Comparison of ENCODE assay signal across 18 cellular contexts in the genomic region with DNA sequence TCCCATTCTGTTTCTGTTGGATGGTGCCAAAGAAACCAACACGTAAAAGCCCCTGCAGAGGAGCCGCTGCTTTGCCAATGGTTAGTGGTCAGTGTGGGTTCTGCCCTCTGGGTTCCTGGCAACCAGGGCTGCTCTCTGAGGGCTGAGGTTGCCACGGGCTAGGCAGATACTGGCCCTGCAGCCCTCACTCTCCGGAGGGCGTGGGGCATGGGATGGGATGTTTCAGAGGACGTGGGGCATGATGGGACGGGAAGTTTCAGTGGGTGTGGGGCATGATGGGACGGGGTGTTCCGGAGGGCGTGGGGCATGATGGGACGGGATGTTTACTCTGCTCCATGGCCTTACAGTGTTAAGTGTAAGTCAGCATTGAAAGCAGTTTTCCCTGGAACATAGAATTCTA. TPM values are rescaled to one million over a fixed set of nuclear protein-coding genes. Genes with fewer than 3 reads are reported as not detected.
A peak's percentile ranks its signal among the peaks of the same experiment; 100 is the strongest.
DNase-seq lines count a peak whose midpoint lies in the region; ATAC-seq, FAIRE-seq and TF ChIP-seq lines count a peak whose summit lies in the region.
"Had no signal": no experiment of that assay in that cellular context is flagged by ENCODE, and none has a peak within 500 bp of the region (broad histone marks: within the 10 kb centered on the region; RNA-seq: fewer than 3 reads in every experiment).

No MANE protein-coding gene starts in this region.

- intact Hi-C loops in cardiac septum (cut with DNase I) = no loop called here
- intact Hi-C loops in heart right ventricle (cut with DNase I) = no loop called here

- no peak overlapping the region for H2BK5ac ChIP-seq in neuronal stem cell (ENCODE audit: low read length)

- no peak overlapping the region for H4K91ac ChIP-seq in neuronal stem cell (ENCODE audit: low read depth, low read length, poor library complexity)

- no peak overlapping the region for H2BK15ac ChIP-seq in neuronal stem cell (ENCODE audit: low read length)

- no peak overlapping the region for H3K23ac ChIP-seq in neuronal stem cell (ENCODE audit: low read depth, low read length, poor library complexity)

- H3K27me3 ChIP-seq in heart right ventricle (no peaks in the 10 kb centered on the region), neuronal stem cell (ENCODE audit: control insufficient read depth in 3 of 3, insufficient read depth in 3 of 3, low read depth in 1 of 3, low read length in 3 of 3) (no peaks in the 10 kb centered on the region)
- H3K27me3 ChIP-seq: SJSA1 had no signal

- no peak overlapping the region for H3K4me3 ChIP-seq in heart right ventricle
- H3K4me3 ChIP-seq in neuronal stem cell (ENCODE audit: low read length in 2 of 2) = no peak overlapping the region
- H3K4me3 ChIP-seq: GM23338, SJSA1 had no signal

- H3K9me3 ChIP-seq in heart right ventricle (peaks cover 0 to 7% (median 0%) of the 10 kb centered on the region in 11 donors), neuronal stem cell (replicated peaks in 1 of 2; ENCODE audit: control insufficient read depth in 2 of 2, insufficient read depth in 1 of 2, low read depth in 1 of 2, low read length in 2 of 2) (peaks cover 0 to 21% of the 10 kb centered on the region in 2 donors)

- peak; percentile 9 for FAIRE-seq in urothelium cell line (lab: Jason Lieb, UNC)

- H3K14ac ChIP-seq in neuronal stem cell (ENCODE audit: low read length) = peak overlapping the region; percentile 84

- peaks cover 0 to 16% (median 10%) of the 10 kb centered on the region in 9 donors for H3K4me1 ChIP-seq in heart right ventricle
- peaks cover 3 to 4% of the 10 kb centered on the region in 2 donors for H3K4me1 ChIP-seq in neuronal stem cell (ENCODE audit: control insufficient read depth in 2 of 2, insufficient read depth in 1 of 2, low read depth in 1 of 2, low read length in 2 of 2)
- H3K4me1 ChIP-seq: SJSA1 had no signal

- TF ChIP-seq CTCF in heart right ventricle (IDR thresholded peaks at IDR 0.05) (no peak), RWPE1 (conservative IDR thresholded peaks at IDR 0.05; ENCODE audit: low read depth) (no peak)

- WGBS in heart right ventricle, 2 donors = 92 to 96% methylated on average over 11 of the region's 11 CpGs
- WGBS in neuronal stem cell (ENCODE audit: extremely low coverage in 2 of 2, insufficient read length in 2 of 2, insufficient replicate concordance in 1 of 2), 2 donors = no CpG with 5 or more reads among the region's 11 CpGs

- no peak overlapping the region for H2AFZ ChIP-seq in neuronal stem cell (ENCODE audit: low read length)
- H2AFZ ChIP-seq: GM23338 had no signal

- ATAC-seq in heart right ventricle = no peak
- ATAC-seq: GM23338 had no signal

- peak overlapping the region; percentile 46 for H2BK12ac ChIP-seq in neuronal stem cell (ENCODE audit: low read length)

- peaks cover 0 to 45% (median 0%) of the 10 kb centered on the region in 9 donors for H3K36me3 ChIP-seq in heart right ventricle
- peaks cover 1 to 31% of the 10 kb centered on the region in 2 donors for H3K36me3 ChIP-seq in neuronal stem cell (replicated peaks in 1 of 2; ENCODE audit: control insufficient read depth in 2 of 2, insufficient read depth in 2 of 2, low read length in 2 of 2)

- peak; percentile 20 for DNase-seq in cardiac septum (ENCODE audit: low spot score)
- DNase-seq in heart right ventricle = no peak
- no peak for DNase-seq in RWPE1 (ENCODE audit: low spot score)
- no peak for DNase-seq in neuronal stem cell (ENCODE audit: low spot score)
- no peak for DNase-seq in urothelium cell line (ENCODE audit: low spot score)
- no peak for DNase-seq in NCI-H345 (lab: John Stamatoyannopoulos, UW)
- DNase-seq in NCI-H524 (lab: John Stamatoyannopoulos, UW) = no peak
- DNase-seq: CD4-positive, CD25-positive, alpha-beta regulatory T cell; COR-L47; DMS79; HCEC 1CT; KG1; NCI-H1092; NCI-H1436; NCI-H187 treated with DMSO at 0.1 percent for 48 hours; NCI-H2107 had no signal

- H3K18ac ChIP-seq in neuronal stem cell (ENCODE audit: low read length) = no peak overlapping the region

- H2AK5ac ChIP-seq in neuronal stem cell (ENCODE audit: low read depth, low read length) = no peak overlapping the region

- no peak overlapping the region for H4K8ac ChIP-seq in neuronal stem cell (ENCODE audit: low read depth, low read length)

- peaks cover 2% of the 10 kb centered on the region for H3K79me1 ChIP-seq in neuronal stem cell (ENCODE audit: low read depth, low read length)

- no peak overlapping the region for H2BK120ac ChIP-seq in neuronal stem cell (ENCODE audit: low read depth, low read length)

- no peak overlapping the region for H3K27ac ChIP-seq in heart right ventricle
- H3K27ac ChIP-seq in RWPE1 = peak overlapping the region; percentile 19
- no peak overlapping the region for H3K27ac ChIP-seq in neuronal stem cell (replicated peaks; ENCODE audit: low read length)
- H3K27ac ChIP-seq: SJSA1 had no signal

- H3K4ac ChIP-seq in neuronal stem cell (ENCODE audit: low read length) = no peak overlapping the region

- CTCF ChIA-PET in RWPE1 (lab: Yijun Ruan, JAX) = no interaction called here

- POLR2A ChIA-PET in RWPE1 (lab: Yijun Ruan, JAX; ENCODE audit: low non-redundant PET) = no interaction called here

- H3K4me2 ChIP-seq in neuronal stem cell (ENCODE audit: insufficient read depth, low read length, poor library complexity, severe bottlenecking) = no peak overlapping the region
- H3K4me2 ChIP-seq: GM23338 had no signal

- peak overlapping the region; percentile 39 for H3K9ac ChIP-seq in neuronal stem cell (ENCODE audit: low read depth, low read length, poor library complexity)

RNA-seq across cellular contexts. Expression of gene ADI1, which starts 34.2 kb away (rescaled TPM):
- total RNA-seq in cardiac septum (135 TPM), heart right ventricle (100 to 1,000 TPM; 100 to 204 (median 175) TPM)
- 100 to 1,000 TPM in 1 of 2 donors, 10 to 100 TPM in 1; 49.2 to 126 TPM for polyA plus RNA-seq in heart right ventricle
- 23.7 TPM for polyA plus RNA-seq in neuronal stem cell (2013, experiment 1 of 2)
- polyA plus RNA-seq in neuronal stem cell (2013, experiment 2 of 2) = 23.8 TPM
